In the genomic region with DNA sequence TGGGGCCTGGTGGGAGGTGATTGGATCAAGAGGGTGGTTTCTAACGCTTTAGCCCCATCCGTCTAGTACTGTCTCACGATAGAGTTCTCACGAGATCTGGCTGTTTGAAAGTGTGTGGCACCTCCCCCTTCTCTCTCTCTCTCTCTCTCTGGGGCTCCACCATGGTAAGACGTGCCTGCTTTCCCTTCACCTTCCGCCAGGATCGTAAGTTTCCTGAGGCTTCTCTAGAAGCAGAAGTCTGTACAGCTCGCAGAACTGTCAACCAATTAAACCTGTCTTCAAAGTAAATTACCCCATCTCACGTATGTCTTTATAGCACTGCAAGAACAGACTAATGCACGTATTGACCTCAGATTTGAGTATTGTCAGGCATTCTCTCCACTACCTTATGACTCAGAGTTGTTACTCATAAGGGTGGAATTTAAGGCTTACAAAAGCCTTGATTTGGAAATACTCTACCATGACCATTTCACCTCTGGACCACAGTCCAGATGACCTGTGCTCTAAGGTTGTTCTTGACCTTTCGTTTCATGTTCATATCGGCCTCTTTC, we compare ENCODE assay signal across 15 cellular contexts.
DNase-seq lines count a peak whose midpoint lies in the region; ATAC-seq, FAIRE-seq and TF ChIP-seq lines count a peak whose summit lies in the region.
"Had no signal": no experiment of that assay in that cellular context is flagged by ENCODE, and none has a peak within 500 bp of the region (broad histone marks: within the 10 kb centered on the region; RNA-seq: fewer than 3 reads in every experiment).

No MANE protein-coding gene starts in this region.

- WGBS in mesendoderm (ENCODE audit: extremely low coverage, insufficient coverage, low lambda C conversion rate): no CpG with 5 or more reads among the region's 12 CpGs
- WGBS in small intestine, 3 donors: 82 to 87% (median 84%) methylated on average over 12 of the region's 12 CpGs

- CTCF ChIA-PET in Caco-2 (lab: Charles Lee): no interaction called here

- no peak overlapping the region for H4K8ac ChIP-seq in mesendoderm (ENCODE audit: low read depth, low read length)

- intact Hi-C loops in Caco-2 (cut with micrococcal nuclease; ENCODE audit: unreplicated experiment): no loop called here

- H3K36me3 ChIP-seq in Caco-2 (ENCODE audit: control insufficient read depth, insufficient read depth, low read length) (no peaks in the 10 kb centered on the region), mesendoderm (ENCODE audit: control insufficient read depth, insufficient read depth, low read length) (no peaks in the 10 kb centered on the region), small intestine (ENCODE audit: control insufficient read depth in 2 of 2, insufficient read depth in 2 of 2, low read length in 2 of 2) (no peaks in the 10 kb centered on the region)
- H3K36me3 ChIP-seq: esophagus squamous epithelium had no signal

- H3K27ac ChIP-seq in mesendoderm (ENCODE audit: low read depth, low read length) (no peak overlapping the region), small intestine (ENCODE audit: low read depth in 1 of 2, low read length in 1 of 2) (no peak overlapping the region)
- H3K27ac ChIP-seq: psoas muscle had no signal

- no peaks in the 10 kb centered on the region for H3K27me3 Mint-ChIP-seq in Caco-2 (ENCODE audit: insufficient read depth, unreplicated experiment)

- no TSS peak for BruUV-seq in Caco-2 (replicated peaks; lab: Mats Ljungman, UMichigan)

- H3K4me1 Mint-ChIP-seq in Caco-2 (ENCODE audit: low read depth, unreplicated experiment): peaks cover 6% of the 10 kb centered on the region

- no peak overlapping the region for H2BK120ac ChIP-seq in mesendoderm (ENCODE audit: low read depth, low read length)

- no peak overlapping the region for H3K4ac ChIP-seq in mesendoderm (ENCODE audit: low read depth, low read length)

- no peak overlapping the region for H2BK15ac ChIP-seq in mesendoderm (replicated peaks; ENCODE audit: low read depth)

- POLR2A ChIA-PET in Caco-2 (lab: Charles Lee): no interaction called here

- ATAC-seq in GM21786 (IDR thresholded peaks at IDR 0.05; ENCODE audit: unreplicated experiment): no peak
- ATAC-seq in GM21381 (IDR thresholded peaks at IDR 0.05; ENCODE audit: unreplicated experiment): no peak
- ATAC-seq: CD8-positive, alpha-beta T cell; psoas muscle had no signal

- H3K27me3 ChIP-seq in Caco-2 (replicated peaks; ENCODE audit: control insufficient read depth, insufficient read depth, low read length): no peaks in the 10 kb centered on the region
- H3K27me3 ChIP-seq in mesendoderm (ENCODE audit: insufficient read depth, low read length, poor library complexity): no peaks in the 10 kb centered on the region
- no peaks in the 10 kb centered on the region for H3K27me3 ChIP-seq in small intestine (ENCODE audit: control insufficient read depth in 2 of 2, insufficient read depth in 2 of 2, low read length in 2 of 2)

- H2BK5ac ChIP-seq in mesendoderm (ENCODE audit: low read length): no peak overlapping the region

- DNase-seq in Caco-2: no peak
- DNase-seq in M059J (ENCODE audit: low read depth): peak; percentile 98
- DNase-seq in dermis blood vessel endothelial cell: peak; percentile 8
- DNase-seq in mesendoderm: peak; percentile 49
- DNase-seq in small intestine: no peak
- DNase-seq in HuH-7.5 (ENCODE audit: low spot score): no peak
- DNase-seq: activated CD8-positive, alpha-beta memory T cell treated with anti-CD3 and anti-CD28 coated beads for 24 hours; aorta; CD8-positive, alpha-beta T cell; esophagus squamous epithelium; NCI-H1417; psoas muscle had no signal

- H3K4me1 ChIP-seq in Caco-2 (no peaks in the 10 kb centered on the region), mesendoderm (ENCODE audit: control insufficient read depth, low read depth, low read length) (no peaks in the 10 kb centered on the region), small intestine (ENCODE audit: control insufficient read depth in 2 of 2, insufficient read depth in 1 of 2, low read depth in 1 of 2, low read length in 1 of 2) (no peaks in the 10 kb centered on the region)
- H3K4me1 ChIP-seq: psoas muscle had no signal

- H2AK5ac ChIP-seq in mesendoderm (ENCODE audit: low read length): no peak overlapping the region

- H3K9me3 ChIP-seq in Caco-2 (no peaks in the 10 kb centered on the region), small intestine (ENCODE audit: control insufficient read depth, low read depth) (no peaks in the 10 kb centered on the region)
- H3K9me3 ChIP-seq: esophagus squamous epithelium, psoas muscle had no signal

- no peaks in the 10 kb centered on the region for H3K79me2 ChIP-seq in mesendoderm (ENCODE audit: control insufficient read depth, insufficient read depth, low read length)

- no peaks in the 10 kb centered on the region for H3K36me3 Mint-ChIP-seq in Caco-2 (ENCODE audit: insufficient read depth, unreplicated experiment)
- H3K36me3 Mint-ChIP-seq: CD8-positive, alpha-beta T cell had no signal

- no peak overlapping the region for H3K18ac ChIP-seq in mesendoderm (ENCODE audit: low read length)

- no peak for FAIRE-seq in small intestine (lab: Jason Lieb, UNC)

- no peak overlapping the region for H3K4me3 ChIP-seq in Caco-2 (ENCODE audit: low read depth, low read length)
- no peak overlapping the region for H3K4me3 ChIP-seq in mesendoderm (ENCODE audit: low read length)
- H3K4me3 ChIP-seq in small intestine (ENCODE audit: low read depth in 1 of 2, low read length in 2 of 2): no peak overlapping the region
- H3K4me3 ChIP-seq: esophagus squamous epithelium, psoas muscle had no signal

- no peak overlapping the region for H3K56ac ChIP-seq in mesendoderm (ENCODE audit: low read length)

- no peak overlapping the region for H3K9ac ChIP-seq in mesendoderm (ENCODE audit: low read length)

- H4K5ac ChIP-seq in mesendoderm (ENCODE audit: low read length): no peak overlapping the region

- H3K23ac ChIP-seq in mesendoderm (ENCODE audit: low read length): no peak overlapping the region

- H3K4me3 Mint-ChIP-seq in Caco-2 (ENCODE audit: unreplicated experiment): no peak overlapping the region
- H3K4me3 Mint-ChIP-seq: CD8-positive, alpha-beta T cell; T-helper 1 cell treated with Interleukin-12 subunit alpha and Interleukin-12 subunit beta and Interleukin-4 antibody, amounts not matched to agents 30 μg/mL and 1 μg/mL, for 36 hours had no signal

- H3K9me3 Mint-ChIP-seq in Caco-2 (ENCODE audit: unreplicated experiment): peaks cover 6% of the 10 kb centered on the region
- H3K9me3 Mint-ChIP-seq: CD8-positive, alpha-beta T cell; T-helper 1 cell treated with Interleukin-12 subunit alpha and Interleukin-12 subunit beta and Interleukin-4 antibody, amounts not matched to agents 30 μg/mL and 1 μg/mL, for 36 hours had no signal

- no peak for TF ChIP-seq CTCF in Caco-2 (IDR thresholded peaks at IDR 0.05; ENCODE audit: insufficient read depth in 1 of 2, low read depth in 1 of 2, low read length in 1 of 2, severe bottlenecking in 1 of 2, unreplicated experiment in 1 of 2)

- H3K4me2 ChIP-seq in mesendoderm (ENCODE audit: low read length): no peak overlapping the region

- no peaks in the 10 kb centered on the region for H3K79me1 ChIP-seq in mesendoderm (ENCODE audit: low read length)

- peak overlapping the region; percentile 59 for H3K27ac Mint-ChIP-seq in Caco-2 (ENCODE audit: unreplicated experiment)
- H3K27ac Mint-ChIP-seq: CD8-positive, alpha-beta T cell; T-helper 1 cell treated with Interleukin-12 subunit alpha and Interleukin-12 subunit beta and Interleukin-4 antibody, amounts not matched to agents 30 μg/mL and 1 μg/mL, for 36 hours had no signal

Comparison
In these comparisons a context has a peak if more than half of its experiments do, and no peak if none do; other contexts are left out.
1. DNase-seq: peak in M059J (single experiment), dermis blood vessel endothelial cell (single experiment) and mesendoderm (single experiment); none in Caco-2 (0 of 2), small intestine (single experiment) and HuH-7.5 (single experiment).